8 cellular contexts compared by ENCODE assay signal in the genomic region with DNA sequence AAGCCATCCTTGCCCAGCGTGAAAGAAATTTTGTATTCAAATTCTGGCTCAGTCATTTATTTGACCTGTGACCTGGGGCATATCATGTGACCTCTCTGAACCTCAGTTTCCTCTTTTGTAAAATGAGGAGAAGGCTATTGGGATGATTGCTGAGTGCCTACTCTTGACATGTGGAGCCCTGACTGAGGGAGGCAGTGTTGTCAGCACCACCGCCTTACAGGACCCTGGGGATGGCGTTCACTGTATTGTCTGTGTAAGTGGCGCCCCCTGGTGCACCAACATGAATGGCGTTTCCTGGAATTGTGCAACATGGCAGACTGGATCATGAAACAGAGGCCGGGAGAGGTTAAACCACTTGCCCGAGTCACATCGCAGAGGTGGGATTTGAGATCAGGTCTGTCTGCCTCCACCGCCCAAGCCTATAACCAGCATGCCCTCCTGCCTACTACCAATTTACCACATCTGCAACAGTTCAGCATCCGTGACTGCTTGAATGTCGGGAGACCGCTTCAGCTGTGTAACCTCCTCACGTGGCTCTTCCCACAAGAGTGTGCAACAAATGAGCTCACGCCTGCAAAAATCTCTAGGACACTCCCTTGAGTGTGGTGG. TPM values are rescaled to one million over a fixed set of nuclear protein-coding genes. Genes with fewer than 3 reads are reported as not detected.
DNase-seq lines count a peak whose midpoint lies in the region; ATAC-seq and TF ChIP-seq lines count a peak whose summit lies in the region.

No MANE protein-coding gene starts in this region.

- peak overlapping the region; percentile 20 for H2AFZ ChIP-seq in ACC112 (ENCODE audit: low read length, unreplicated experiment)
- H2AFZ ChIP-seq in IMR-90 (replicated peaks; ENCODE audit: low read length, poor library complexity), result peak overlapping the region; percentile 73
- peak overlapping the region; percentile 91; the same call in 1 of the 2 replicates for H2AFZ ChIP-seq in OCI-LY1 (ENCODE audit: low read length)

- H3F3A ChIP-seq in OCI-LY1 (ENCODE audit: insufficient read depth, low read length), result no peaks in the 10 kb centered on the region

- dilution Hi-C loops in IMR-90 (cut with HindIII; ENCODE audit: low sequenced_read_pairs, unreplicated experiment), result no loop called here

- H3K4me3 ChIP-seq in ACC112 (ENCODE audit: low read depth, low read length) (peak overlapping the region; percentile 68), IMR-90 (ENCODE audit: insufficient read depth, low read depth, low read length) (no peak overlapping the region), OCI-LY1 (ENCODE audit: low read depth, low read length, poor library complexity, severe bottlenecking) (peak overlapping the region; percentile 48)
- H3K4me3 ChIP-seq in naive thymus-derived CD4-positive, alpha-beta T cell (ENCODE audit: low read length), result no peak overlapping the region

- peak overlapping the region in 9 of 10 donors; percentile 35 to 75 (median 58) for H3K4me3 Mint-ChIP-seq in naive thymus-derived CD4-positive, alpha-beta T cell

- H4K8ac ChIP-seq in IMR-90 (ENCODE audit: low read depth in 2 of 2, low read length in 2 of 2), result no peak overlapping the region

- in situ Hi-C loops in IMR-90 (cut with MboI; ENCODE audit: low sequenced_read_pairs), result no loop called here

- H3K9me3 Mint-ChIP-seq in naive thymus-derived CD4-positive, alpha-beta T cell, result no peaks in the 10 kb centered on the region

- peak; percentile 79 for ATAC-seq in GM18907 (IDR thresholded peaks at IDR 0.05; ENCODE audit: unreplicated experiment)
- ATAC-seq in IMR-90 (ENCODE audit: low read depth), result peak; percentile 93
- peak; percentile 98 for ATAC-seq in naive thymus-derived CD4-positive, alpha-beta T cell

- H3K4me1 Mint-ChIP-seq in naive thymus-derived CD4-positive, alpha-beta T cell, result peaks cover 0 to 10% (median 6%) of the 10 kb centered on the region in 7 donors

- no peaks in the 10 kb centered on the region for H4K20me1 ChIP-seq in IMR-90 (ENCODE audit: insufficient read depth, low read length)
- no peaks in the 10 kb centered on the region for H4K20me1 ChIP-seq in OCI-LY1 (ENCODE audit: insufficient read depth, low read length)

- no peak overlapping the region for H2AK9ac ChIP-seq in IMR-90 (replicated peaks; ENCODE audit: low read depth, low read length, poor library complexity)

- peak; percentile 71 for TF ChIP-seq RAD21 in IMR-90 (IDR thresholded peaks at IDR 0.05; ENCODE audit: low read length)

- H3K4ac ChIP-seq in IMR-90 (ENCODE audit: low read depth, low read length), result no peak overlapping the region

- TF ChIP-seq CTCF in IMR-90 (conservative IDR thresholded peaks at IDR 0.05; ENCODE audit: low read depth, low read length), result peak; percentile 75
- peak; percentile 87 for TF ChIP-seq CTCF in OCI-LY1 (IDR thresholded peaks at IDR 0.05; ENCODE audit: low read length)

- H3K79me2 ChIP-seq in ACC112 (ENCODE audit: control insufficient read depth, insufficient read depth, low read length, unreplicated experiment), result no peaks in the 10 kb centered on the region
- H3K79me2 ChIP-seq in OCI-LY1 (ENCODE audit: insufficient read depth, low read length), result no peaks in the 10 kb centered on the region

- intact Hi-C loops in IMR-90 (cut with micrococcal nuclease), result loop anchor here (1.0 to 2.0 kb wide), 4 partner anchors 212 to 376 kb away; a partner anchor contains a TSS
- intact Hi-C loops in naive thymus-derived CD4-positive, alpha-beta T cell (cut with micrococcal nuclease), result loop anchor here (1.0 to 5.0 kb wide), 14 partner anchors 46 to 726 kb away; a partner anchor contains a TSS

- H3K9me3 ChIP-seq in IMR-90 (ENCODE audit: control insufficient read depth, insufficient read depth, low read length), result no peaks in the 10 kb centered on the region
- H3K9me3 ChIP-seq in OCI-LY1 (ENCODE audit: low read length), result no peaks in the 10 kb centered on the region
- H3K9me3 ChIP-seq in naive thymus-derived CD4-positive, alpha-beta T cell (ENCODE audit: control insufficient read depth in 2 of 3, low read length in 3 of 3), result no peaks in the 10 kb centered on the region

- peaks cover 0 to 4% (median 0%) of the 10 kb centered on the region in 5 donors for H3K27me3 Mint-ChIP-seq in naive thymus-derived CD4-positive, alpha-beta T cell

- H3K4me2 ChIP-seq in IMR-90 (ENCODE audit: low read depth, low read length), result peak overlapping the region; percentile 50; the same call in 1 of the 2 replicates
- peak overlapping the region; percentile 80 for H3K4me2 ChIP-seq in OCI-LY1 (ENCODE audit: low read length)

- H3K9me1 ChIP-seq in IMR-90 (ENCODE audit: insufficient read depth, low read length), result no peaks in the 10 kb centered on the region

- no TSS peak for BruUV-seq in IMR-90 (replicated peaks; lab: Mats Ljungman, UMichigan)

- peak; percentile 72 for DNase-seq in IMR-90
- DNase-seq in activated CD8-positive, alpha-beta memory T cell treated with anti-CD3 and anti-CD28 coated beads, Interleukin-2, amount 50 U/mL, for 4 hours, result peak; percentile 78
- DNase-seq in erythroblast (lab: John Stamatoyannopoulos, UW), result peak; percentile 79 to 89
- DNase-seq in naive thymus-derived CD4-positive, alpha-beta T cell, result peak; percentile 61 to 85 (median 77)
- DNase-seq in stimulated activated CD8-positive, alpha-beta memory T cell treated with anti-CD3 and anti-CD28 coated beads, Interleukin-7, amount 100 ng/mL, for 48 hours (ENCODE audit: extremely low read depth in 1 of 2, low read depth in 1 of 2), result peak; percentile 66 to 78

- peak overlapping the region in 8 of 9 donors; percentile 4 to 81 (median 20) for H3K27ac Mint-ChIP-seq in naive thymus-derived CD4-positive, alpha-beta T cell

- no peak overlapping the region for H3K14ac ChIP-seq in IMR-90 (replicated peaks; ENCODE audit: low read depth, low read length)

- H3K36me3 ChIP-seq in ACC112 (ENCODE audit: insufficient read depth, low read length) (no peaks in the 10 kb centered on the region), IMR-90 (ENCODE audit: control insufficient read depth, insufficient read depth, low read length) (no peaks in the 10 kb centered on the region), OCI-LY1 (ENCODE audit: insufficient read depth, low read length) (no peaks in the 10 kb centered on the region)
- no peaks in the 10 kb centered on the region for H3K36me3 ChIP-seq in naive thymus-derived CD4-positive, alpha-beta T cell (ENCODE audit: control insufficient read depth in 2 of 3, insufficient read depth in 3 of 3, low read length in 3 of 3)

- H3K27me3 ChIP-seq in ACC112 (ENCODE audit: insufficient read depth, low read length), result peaks cover 10% of the 10 kb centered on the region; the same call in 1 of the 2 replicates
- H3K27me3 ChIP-seq in IMR-90 (ENCODE audit: control insufficient read depth, insufficient read depth, low read length), result peaks cover 9% of the 10 kb centered on the region
- H3K27me3 ChIP-seq in OCI-LY1 (ENCODE audit: insufficient read depth, low read length), result no peaks in the 10 kb centered on the region
- no peaks in the 10 kb centered on the region for H3K27me3 ChIP-seq in naive thymus-derived CD4-positive, alpha-beta T cell (ENCODE audit: control insufficient read depth in 2 of 2, insufficient read depth in 2 of 2, low read length in 2 of 2)

- H3K9ac ChIP-seq in IMR-90 (ENCODE audit: low read depth, low read length), result no peak overlapping the region
- H3K9ac ChIP-seq in OCI-LY1 (ENCODE audit: low read length), result peak overlapping the region; percentile 43; the same call in 1 of the 2 replicates

- no peak overlapping the region for H3K18ac ChIP-seq in IMR-90 (ENCODE audit: low read depth, low read length)

- CTCF ChIA-PET in IMR-90 (lab: Yijun Ruan, JAX), result no interaction called here
- CTCF ChIA-PET in naive thymus-derived CD4-positive, alpha-beta T cell (lab: Charles Lee), result interaction anchor here (0.5 to 3.5 kb wide), 8 partner anchors 11 to 626 kb away, joined by 3 to 12 read pairs (median 4); a partner anchor contains a TSS

- no peak overlapping the region for H2AK5ac ChIP-seq in IMR-90 (ENCODE audit: low read depth, low read length)

- H3K27ac ChIP-seq in ACC112 (ENCODE audit: low read depth, low read length) (no peak overlapping the region), IMR-90 (ENCODE audit: insufficient read depth, low read length) (no peak overlapping the region), OCI-LY1 (ENCODE audit: low read depth, low read length, poor library complexity, severe bottlenecking) (no peak overlapping the region)
- H3K27ac ChIP-seq in naive thymus-derived CD4-positive, alpha-beta T cell (ENCODE audit: low read depth, low read length), result no peak overlapping the region

- H3K56ac ChIP-seq in IMR-90 (ENCODE audit: extremely low read depth, insufficient read depth, low read length), result no peak overlapping the region

- TF ChIP-seq POLR2A in IMR-90 (IDR thresholded peaks at IDR 0.05; ENCODE audit: low read depth, low read length), result no peak
- no peak for TF ChIP-seq POLR2A in erythroblast (IDR thresholded peaks at IDR 0.05; ENCODE audit: low read length)

- no peaks in the 10 kb centered on the region for H3K36me3 Mint-ChIP-seq in naive thymus-derived CD4-positive, alpha-beta T cell

- no peak overlapping the region for H4K91ac ChIP-seq in IMR-90 (ENCODE audit: insufficient read depth, low read depth, low read length)

- no CpG with 5 or more reads among the region's 14 CpGs for WGBS in IMR-90 (ENCODE audit: extremely low coverage in 2 of 2, insufficient read length in 1 of 2), 2 experiments

- no peaks in the 10 kb centered on the region for H3K9me2 ChIP-seq in OCI-LY1 (ENCODE audit: low read depth, low read length)

- H2BK15ac ChIP-seq in IMR-90 (ENCODE audit: low read depth, low read length), result no peak overlapping the region

- H2BK120ac ChIP-seq in IMR-90 (ENCODE audit: low read depth, low read length), result no peak overlapping the region

- H4K5ac ChIP-seq in IMR-90 (ENCODE audit: low read depth, low read length), result no peak overlapping the region

- H3K79me1 ChIP-seq in IMR-90 (ENCODE audit: low read depth in 1 of 2, low read length in 2 of 2), result no peaks in the 10 kb centered on the region

- no peak overlapping the region for H2BK5ac ChIP-seq in IMR-90 (ENCODE audit: low read depth, low read length, poor library complexity, severe bottlenecking)

- no peak overlapping the region for H3K23ac ChIP-seq in IMR-90 (ENCODE audit: low read depth, low read length)

- H2BK20ac ChIP-seq in IMR-90 (ENCODE audit: low read depth, low read length), result no peak overlapping the region

- H3K4me1 ChIP-seq in ACC112 (ENCODE audit: control insufficient read depth, insufficient read depth, low read length, unreplicated experiment) (no peaks in the 10 kb centered on the region), IMR-90 (ENCODE audit: control insufficient read depth, insufficient read depth, low read length) (no peaks in the 10 kb centered on the region), OCI-LY1 (ENCODE audit: insufficient read depth, low read length, severe bottlenecking) (peaks cover 4% of the 10 kb centered on the region)
- no peaks in the 10 kb centered on the region for H3K4me1 ChIP-seq in naive thymus-derived CD4-positive, alpha-beta T cell (ENCODE audit: control insufficient read depth in 2 of 2, insufficient read depth in 2 of 2, low read length in 2 of 2)

- POLR2A ChIA-PET in IMR-90 (lab: Charles Lee; ENCODE audit: unreplicated experiment), result no interaction called here
- POLR2A ChIA-PET in naive thymus-derived CD4-positive, alpha-beta T cell (lab: Charles Lee), result interaction anchor here (0.9 kb wide), 1 partner anchor 377 kb away, joined by 3 read pairs; a partner anchor contains a TSS

RNA-seq across cellular contexts. Expression of a gene that starts 20.1 kb away (rescaled TPM):
- not detected in 2 replicates for total RNA-seq in IMR-90 (2012; rRNA removed)
- not detected in 2 replicates for polyA plus RNA-seq in IMR-90 (2012; rRNA removed)
- polyA plus RNA-seq in IMR-90 (2012; cell fraction: cytosol; rRNA removed), result not detected in 2 replicates
- polyA plus RNA-seq in IMR-90 (2012; cell fraction: nucleus; rRNA removed; ENCODE audit: low replicate concordance), result not detected in 2 replicates
- not detected for total RNA-seq in naive thymus-derived CD4-positive, alpha-beta T cell
- polyA plus RNA-seq in naive thymus-derived CD4-positive, alpha-beta T cell, result not detected

Comparison
In these comparisons a context has a peak if more than half of its experiments do, and no peak if none do; other contexts are left out.
1. H2AFZ ChIP-seq: peak in every context shown above with its lines; median percentile 91 in OCI-LY1; 73 in IMR-90; 20 in ACC112.
2. H3K4me3 ChIP-seq: peak in ACC112 (single experiment) and OCI-LY1 (single experiment); none in IMR-90 (single experiment) and naive thymus-derived CD4-positive, alpha-beta T cell (single experiment).
3. Peak in every context shown above with its lines, with median percentiles within 50 percentile points of each other: ATAC-seq and DNase-seq.